18 cellular contexts compared by ENCODE assay signal in the genomic region with DNA sequence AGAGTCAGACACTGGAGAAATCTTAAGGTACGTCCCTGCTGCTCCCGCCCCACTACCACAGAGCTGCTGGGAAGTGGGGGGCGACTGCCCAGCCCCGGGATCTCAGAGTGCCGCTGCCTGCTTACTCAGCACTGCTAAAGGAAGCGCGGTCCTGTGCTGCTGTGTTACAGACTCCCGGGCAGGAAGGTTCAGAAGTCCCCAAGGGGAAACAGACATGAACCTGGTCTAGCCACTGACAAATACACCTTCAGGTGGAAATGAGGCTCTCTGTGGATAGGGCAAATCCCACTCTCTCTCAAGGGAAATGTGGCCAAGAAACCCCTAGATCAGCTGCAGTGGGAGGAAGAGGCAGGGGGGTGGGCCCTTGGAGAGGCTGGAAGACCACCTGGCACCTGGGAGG. TPM values are rescaled to one million over a fixed set of nuclear protein-coding genes. Genes with fewer than 3 reads are reported as not detected.
DNase-seq lines count a peak whose midpoint lies in the region; ATAC-seq and TF ChIP-seq lines count a peak whose summit lies in the region.
"Had no signal": no experiment of that assay in that cellular context is flagged by ENCODE, and none has a peak within 500 bp of the region (broad histone marks: within the 10 kb centered on the region; RNA-seq: fewer than 3 reads in every experiment).

No MANE protein-coding gene starts in this region.

- no peak overlapping the region for H4K91ac ChIP-seq in trophoblast cell (ENCODE audit: low read depth, low read length)

- no peaks in the 10 kb centered on the region for H3K4me1 Mint-ChIP-seq in activated T-cell treated with anti-CD3 and anti-CD28 coated beads, Interleukin-2, amount 50 U/mL, for 72 hours (ENCODE audit: low read depth)
- H3K4me1 Mint-ChIP-seq in T-helper 17 cell, result peaks cover 5% of the 10 kb centered on the region

- no peak for TF ChIP-seq CTCF in thyroid gland (IDR thresholded peaks at IDR 0.05)

- H2BK120ac ChIP-seq in trophoblast cell (ENCODE audit: insufficient read depth, low read length, poor library complexity), result no peak overlapping the region

- H3K18ac ChIP-seq in trophoblast cell (ENCODE audit: low read length), result no peak overlapping the region

- H3K36me3 ChIP-seq in thyroid gland (peaks cover 36 to 40% of the 10 kb centered on the region in 2 donors), trophoblast cell (ENCODE audit: control insufficient read depth in 1 of 2, insufficient read depth in 2 of 2, low read length in 2 of 2) (peaks cover 35 to 46% of the 10 kb centered on the region in 2 experiments)

- H4K8ac ChIP-seq in trophoblast cell (ENCODE audit: low read depth, low read length), result no peak overlapping the region

- no peak overlapping the region for H4K12ac ChIP-seq in trophoblast cell (ENCODE audit: low read depth, low read length)

- no peak overlapping the region for H3K9ac ChIP-seq in trophoblast cell (ENCODE audit: low read length)

- H2BK12ac ChIP-seq in trophoblast cell (ENCODE audit: low read length), result no peak overlapping the region

- no peak overlapping the region for H3K4ac ChIP-seq in trophoblast cell (ENCODE audit: low read depth, low read length)

- H3K27ac Mint-ChIP-seq in activated T-cell treated with anti-CD3 and anti-CD28 coated beads, Interleukin-2, amount 50 U/mL, for 72 hours, result peak overlapping the region; percentile 46
- H3K27ac Mint-ChIP-seq in T-helper 17 cell, result peak overlapping the region; percentile 43
- H3K27ac Mint-ChIP-seq: dendritic cell treated with granulocyte-macrophage colony-stimulating factor and Interleukin-4, amounts not matched to agents 40 ng/mL and 50 ng/mL, for 4 days had no signal

- no peak for DNase-seq in activated T-cell treated with anti-CD3 and anti-CD28 coated beads, Interleukin-2, amount 50 U/mL, for 72 hours
- DNase-seq in activated T-cell treated with anti-CD3 and anti-CD28 coated beads, Interleukin-2, amount 50 U/mL, for 1 hour, result no peak
- DNase-seq in T-helper 17 cell (no peak), thyroid gland (no peak), RKO (ENCODE audit: low spot score) (no peak), trophoblast cell (no peak)
- DNase-seq: DND-41; KBM-7; NCI-H146; NCI-H69; pancreas; RPMI8226; stimulated activated CD4-positive, alpha-beta T cell treated with anti-CD3 and anti-CD28 coated beads, Interleukin-12 subunit alpha, Interleukin-12 subunit beta, amount 100 ng/mL, for 4 hours; T-helper 9 cell; transverse colon had no signal

- H3K9me3 Mint-ChIP-seq in activated T-cell treated with anti-CD3 and anti-CD28 coated beads, Interleukin-2, amount 50 U/mL, for 72 hours, result no peaks in the 10 kb centered on the region
- H3K9me3 Mint-ChIP-seq: dendritic cell treated with granulocyte-macrophage colony-stimulating factor and Interleukin-4, amounts not matched to agents 40 ng/mL and 50 ng/mL, for 4 days had no signal

- H3K9me3 ChIP-seq in T-helper 17 cell (ENCODE audit: control insufficient read depth, low read length, poor library complexity, severe bottlenecking) (no peaks in the 10 kb centered on the region), thyroid gland (no peaks in the 10 kb centered on the region), trophoblast cell (ENCODE audit: insufficient read depth, low read depth, low read length) (no peaks in the 10 kb centered on the region)
- H3K9me3 ChIP-seq: pancreas, transverse colon had no signal

- H3K4me3 ChIP-seq in thyroid gland (replicated peaks in 1 of 3), result no peak overlapping the region
- no peak overlapping the region for H3K4me3 ChIP-seq in trophoblast cell (ENCODE audit: low read depth, low read length)
- H3K4me3 ChIP-seq: pancreas, transverse colon had no signal

- H3K36me3 Mint-ChIP-seq in activated T-cell treated with anti-CD3 and anti-CD28 coated beads, Interleukin-2, amount 50 U/mL, for 72 hours (ENCODE audit: insufficient read depth in 2 of 2), result peaks cover 17 to 46% of the 10 kb centered on the region in 2 donors
- peaks cover 9% of the 10 kb centered on the region for H3K36me3 Mint-ChIP-seq in T-helper 17 cell (ENCODE audit: low read depth)

- no peaks in the 10 kb centered on the region for H3K27me3 Mint-ChIP-seq in activated T-cell treated with anti-CD3 and anti-CD28 coated beads, Interleukin-2, amount 50 U/mL, for 72 hours (ENCODE audit: low read depth)
- H3K27me3 Mint-ChIP-seq in T-helper 17 cell, result no peaks in the 10 kb centered on the region
- H3K27me3 Mint-ChIP-seq: dendritic cell treated with granulocyte-macrophage colony-stimulating factor and Interleukin-4, amounts not matched to agents 40 ng/mL and 50 ng/mL, for 4 days had no signal

- H2AFZ ChIP-seq in trophoblast cell (ENCODE audit: insufficient read depth, low read length, poor library complexity), result no peak overlapping the region

- no peak for TF ChIP-seq POLR2A in thyroid gland (IDR thresholded peaks at IDR 0.05)

- H3K14ac ChIP-seq in trophoblast cell (ENCODE audit: low read length), result no peak overlapping the region

- peak overlapping the region in 1 of 2 donors; percentile 20 for H3K4me3 Mint-ChIP-seq in activated T-cell treated with anti-CD3 and anti-CD28 coated beads, Interleukin-2, amount 50 U/mL, for 72 hours
- H3K4me3 Mint-ChIP-seq in T-helper 17 cell, result no peak overlapping the region
- H3K4me3 Mint-ChIP-seq: dendritic cell treated with granulocyte-macrophage colony-stimulating factor and Interleukin-4, amounts not matched to agents 40 ng/mL and 50 ng/mL, for 4 days had no signal

- no peak overlapping the region for H2AK5ac ChIP-seq in trophoblast cell (ENCODE audit: low read length)

- ATAC-seq in activated T-cell treated with anti-CD3 and anti-CD28 coated beads, Interleukin-2, amount 50 U/mL, for 72 hours (replicated peaks in 1 of 2), result no peak
- ATAC-seq in GM21529 (IDR thresholded peaks at IDR 0.05; ENCODE audit: unreplicated experiment), result peak; percentile 53
- ATAC-seq in T-helper 17 cell, result no peak
- ATAC-seq in GM18868 (IDR thresholded peaks at IDR 0.05; ENCODE audit: unreplicated experiment), result no peak
- ATAC-seq: pancreas had no signal

- H3K4me1 ChIP-seq in thyroid gland, result peaks cover 27 to 36% of the 10 kb centered on the region in 2 donors
- no peaks in the 10 kb centered on the region for H3K4me1 ChIP-seq in trophoblast cell (ENCODE audit: control insufficient read depth in 1 of 2, insufficient read depth in 2 of 2, low read length in 2 of 2)
- H3K4me1 ChIP-seq: pancreas, transverse colon had no signal

- no peak overlapping the region for H2BK5ac ChIP-seq in trophoblast cell (ENCODE audit: low read depth, low read length, poor library complexity)

- WGBS in thyroid gland, 2 donors, result 80 to 87% methylated on average over 8 of the region's 8 CpGs
- no CpG with 5 or more reads among the region's 8 CpGs for WGBS in trophoblast cell (ENCODE audit: extremely low coverage, insufficient coverage, insufficient read length)

- no peaks in the 10 kb centered on the region for H3K79me1 ChIP-seq in trophoblast cell (ENCODE audit: low read length)

- no peak overlapping the region for H3K23ac ChIP-seq in trophoblast cell (ENCODE audit: low read length)

- no peak overlapping the region for H3K4me2 ChIP-seq in trophoblast cell (ENCODE audit: low read length)

- H3K27me3 ChIP-seq in thyroid gland, result no peaks in the 10 kb centered on the region
- H3K27me3 ChIP-seq in trophoblast cell (ENCODE audit: insufficient read depth, low read length), result no peaks in the 10 kb centered on the region
- H3K27me3 ChIP-seq: pancreas, transverse colon had no signal

- intact Hi-C loops in thyroid gland (cut with DNase I), result no loop called here

- peak overlapping the region; percentile 9 to 97 (median 88) for H3K27ac ChIP-seq in thyroid gland
- no peak overlapping the region for H3K27ac ChIP-seq in trophoblast cell (ENCODE audit: low read depth, low read length)
- H3K27ac ChIP-seq: transverse colon had no signal

- no peaks in the 10 kb centered on the region for H3K79me2 ChIP-seq in trophoblast cell (ENCODE audit: control insufficient read depth, insufficient read depth, low read length, poor library complexity)

RNA-seq across cellular contexts. Expression of gene MTERF4, which starts 13.7 kb away (rescaled TPM):
- 10 to 100 TPM; 48.7 to 53.7 TPM for total RNA-seq in activated T-cell treated with anti-CD3 and anti-CD28 coated beads, Interleukin-2, amount 50 U/mL, for 72 hours
- total RNA-seq in T-helper 17 cell (10 to 100 TPM; 66.7 to 82.9 TPM), thyroid gland (100 to 1,000 TPM in 1 of 4 donors, 10 to 100 TPM in 3; 67.8 to 110 (median 91.0) TPM)
- 16.4 TPM in 2 replicates for polyA plus RNA-seq in trophoblast cell (2013)
